In the genomic region with DNA sequence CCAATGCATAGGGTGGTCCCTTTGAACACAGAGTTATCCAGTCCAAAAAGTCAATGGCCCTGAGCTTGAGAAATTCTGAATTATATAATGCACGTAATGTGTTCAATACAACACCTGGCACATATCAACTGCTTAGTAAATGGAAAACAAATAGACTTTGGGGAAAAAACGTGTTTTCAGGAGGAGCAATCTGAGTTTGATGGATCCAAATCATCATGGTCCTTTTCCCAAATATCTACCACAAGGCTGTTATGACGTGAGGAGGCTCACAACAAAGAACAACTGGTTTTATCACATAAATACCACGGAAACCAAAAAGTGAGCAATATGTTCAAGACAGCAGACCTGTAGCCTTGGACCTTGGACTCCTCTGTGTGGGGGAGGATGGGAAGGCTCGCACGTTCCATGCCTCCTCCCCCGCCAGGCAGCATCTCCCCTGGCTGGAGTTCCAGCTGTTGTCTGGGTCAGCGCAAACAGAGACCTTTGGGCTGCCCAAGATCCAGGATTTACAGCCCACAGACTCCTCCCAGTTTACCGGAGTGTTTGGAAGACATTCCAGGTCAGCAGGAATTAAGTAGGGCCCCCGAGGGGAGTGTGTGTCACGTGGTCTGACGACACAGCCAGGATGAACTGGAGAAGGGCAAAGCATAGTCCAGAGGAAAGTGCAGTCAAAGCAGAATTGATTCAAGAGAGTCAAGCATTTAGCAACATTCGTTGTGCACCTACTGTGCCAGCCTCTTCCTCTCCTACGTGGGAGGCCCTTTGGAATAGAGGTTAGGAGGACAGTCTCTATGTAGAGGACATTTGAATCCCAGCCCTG, we compare ENCODE assay signal across 12 cellular contexts. TPM values are rescaled to one million over a fixed set of nuclear protein-coding genes. Genes with fewer than 3 reads are reported as not detected.
A peak's percentile ranks its signal among the peaks of the same experiment; 100 is the strongest.
DNase-seq lines count a peak whose midpoint lies in the region; ATAC-seq, FAIRE-seq and TF ChIP-seq lines count a peak whose summit lies in the region.
"Had no signal": no experiment of that assay in that cellular context is flagged by ENCODE, and none has a peak within 500 bp of the region (broad histone marks: within the 10 kb centered on the region; RNA-seq: fewer than 3 reads in every experiment).

No MANE protein-coding gene starts in this region.

- DNase-seq in GM23338 (ENCODE audit: low spot score) (peak; percentile 91), RCC 7860 (ENCODE audit: low spot score) (peak; percentile 58), foreskin keratinocyte (no peak), pancreas (peak in 5 of 6 donors; percentile 60 to 74 (median 63)), HUDEP-2 (lab: John Stamatoyannopoulos, UW; ENCODE audit: unreplicated experiment in 76 of 76) (no peak)
- DNase-seq: activated B cell treated with CpG ODN at 0.5 μM for 24 hours; central memory CD4-positive, alpha-beta T cell; HFFc6; NCI-H1436 treated with DMSO at 0.1 percent for 48 hours had no signal

- H3K4me2 ChIP-seq in GM23338 = peak overlapping the region; percentile 56

- H3K36me3 ChIP-seq in GM23338 (ENCODE audit: insufficient read depth) (no peaks in the 10 kb centered on the region), pancreas (no peaks in the 10 kb centered on the region)

- H3F3A ChIP-seq in GM23338 (replicated peaks; ENCODE audit: low read depth) = no peaks in the 10 kb centered on the region

- H3K9me3 ChIP-seq in pancreas = no peaks in the 10 kb centered on the region

- peaks cover 17% of the 10 kb centered on the region for H3K4me1 Mint-ChIP-seq in GM23338
- H3K4me1 Mint-ChIP-seq: activated B cell treated with CpG ODN at 0.5 μM for 24 hours had no signal

- ATAC-seq in GM23338 = peak; percentile 99
- peak; percentile 26 for ATAC-seq in foreskin keratinocyte
- peak; percentile 92 to 96 (median 94) for ATAC-seq in pancreas
- no peak for ATAC-seq in HG02981 (IDR thresholded peaks at IDR 0.05; ENCODE audit: unreplicated experiment)
- ATAC-seq in HG03175 (IDR thresholded peaks at IDR 0.05; ENCODE audit: unreplicated experiment) = no peak
- no peak for ATAC-seq in HG02885 (IDR thresholded peaks at IDR 0.05; ENCODE audit: poor library complexity, unreplicated experiment)

- peak overlapping the region; percentile 27; the same call in 1 of the 2 replicates for H3K4me3 ChIP-seq in GM23338
- peak overlapping the region in 1 of 4 donors; percentile 18 for H3K4me3 ChIP-seq in pancreas

- H3K27me3 Mint-ChIP-seq in GM23338 (ENCODE audit: insufficient read depth, low read depth, poor library complexity) = peaks cover 4% of the 10 kb centered on the region

- H2AFZ ChIP-seq in GM23338 = peak overlapping the region; percentile 67; the same call in 1 of the 2 replicates

- peak overlapping the region; percentile 40 for H3K27ac Mint-ChIP-seq in GM23338
- H3K27ac Mint-ChIP-seq: activated B cell treated with CpG ODN at 0.5 μM for 24 hours, HFFc6 had no signal

- H3K4me1 ChIP-seq in GM23338 (ENCODE audit: insufficient read depth) (peaks cover 8% of the 10 kb centered on the region; the same call in 1 of the 2 replicates), foreskin keratinocyte (no peaks in the 10 kb centered on the region), pancreas (peaks cover 0 to 7% (median 0%) of the 10 kb centered on the region in 3 donors)

- no peaks in the 10 kb centered on the region for H3K79me2 ChIP-seq in GM23338 (replicated peaks; ENCODE audit: insufficient read depth)

- H3K36me3 Mint-ChIP-seq in GM23338 (ENCODE audit: low read depth) = no peaks in the 10 kb centered on the region

- H3K9me2 ChIP-seq in GM23338 (ENCODE audit: insufficient read depth) = no peaks in the 10 kb centered on the region

- no peak for TF ChIP-seq CTCF in GM23338 (conservative IDR thresholded peaks at IDR 0.05; ENCODE audit: low read depth in 2 of 2)
- no peak for TF ChIP-seq CTCF in foreskin keratinocyte (conservative IDR thresholded peaks at IDR 0.05)
- TF ChIP-seq CTCF in pancreas (IDR thresholded peaks at IDR 0.05) = no peak

- H3K27ac ChIP-seq in GM23338 (ENCODE audit: low read depth) = peak overlapping the region; percentile 40; the same call in 1 of the 2 replicates
- H3K27ac ChIP-seq in foreskin keratinocyte = no peak overlapping the region
- peak overlapping the region; percentile 12 to 60 (median 40) for H3K27ac ChIP-seq in pancreas

- H4K20me1 ChIP-seq in GM23338 (replicated peaks; ENCODE audit: insufficient read depth) = no peaks in the 10 kb centered on the region

- intact Hi-C loops in pancreas (cut with DNase I) = no loop called here

- H3K4me3 Mint-ChIP-seq in GM23338 = peak overlapping the region; percentile 28
- H3K4me3 Mint-ChIP-seq: activated B cell treated with CpG ODN at 0.5 μM for 24 hours, HFFc6 had no signal

- 4 to 10% methylated on average over 14 of the region's 14 CpGs for WGBS in pancreas, 2 donors

- H3K27me3 ChIP-seq in GM23338 (ENCODE audit: insufficient read depth) (no peaks in the 10 kb centered on the region), foreskin keratinocyte (no peaks in the 10 kb centered on the region), pancreas (no peaks in the 10 kb centered on the region)

- peak; percentile 48 for FAIRE-seq in RCC 7860 (lab: Jason Lieb, UNC)
- no peak for FAIRE-seq in pancreas (lab: Jason Lieb, UNC)

- H3K9me3 Mint-ChIP-seq in GM23338 = no peaks in the 10 kb centered on the region
- H3K9me3 Mint-ChIP-seq: activated B cell treated with CpG ODN at 0.5 μM for 24 hours had no signal

TF ChIP-seq in GM23338, 12 proteins besides CTCF, POLR2A, EP300 and RAD21:
- TF ChIP-seq STAT1 (IDR thresholded peaks at IDR 0.05; ENCODE audit: unreplicated experiment) (no peak), CREB1 (CRISPR knock-in tag; IDR thresholded peaks at IDR 0.05; ENCODE audit: low read depth) (peak; percentile 79), NANOG (IDR thresholded peaks at IDR 0.05; ENCODE audit: borderline replicate concordance) (no peak)

RNA-seq across cellular contexts. Expression of a gene that starts 32.2 kb away (rescaled TPM):
- 11.9 and 12.6 TPM in 2 replicates for total RNA-seq in GM23338 (2014; rRNA removed; shearing (Covaris generic))
- polyA plus RNA-seq in GM23338 (2016; fragmentation: Nextera tagmentation; extraction: Ambion mirVana) (7.6 and 8.5 TPM in 2 replicates), foreskin keratinocyte (19.8 and 22.4 TPM in 2 replicates), pancreas (10 to 100 TPM in 1 of 2 donors, 1 to 10 TPM in 1; 7.9 to 12.5 TPM)
- total RNA-seq in foreskin keratinocyte (17.0 and 20.6 TPM in 2 replicates), pancreas (1 to 10 TPM; 4.3 to 7.9 (median 6.5) TPM)

RNA-seq across cellular contexts. Expression of a gene that starts 37.3 kb away (rescaled TPM):
- 43.6 and 52.1 TPM in 2 replicates for total RNA-seq in GM23338 (2014; rRNA removed; shearing (Covaris generic))
- polyA plus RNA-seq in GM23338 (2016; fragmentation: Nextera tagmentation; extraction: Ambion mirVana) (20.8 and 22.8 TPM in 2 replicates), foreskin keratinocyte (10.3 and 10.8 TPM in 2 replicates), pancreas (1 to 10 TPM; 5.7 to 9.7 TPM)
- total RNA-seq in foreskin keratinocyte (13.0 and 15.6 TPM in 2 replicates), pancreas (10 to 100 TPM in 1 of 6 donors, 1 to 10 TPM in 5; 4.0 to 38.3 (median 7.3) TPM)

Comparison
In these comparisons a context has a peak if more than half of its experiments do, and no peak if none do; other contexts are left out.
1. ATAC-seq: peak in GM23338 (single experiment), foreskin keratinocyte (single experiment) and pancreas (4 of 4); none in HG02981 (single experiment), HG03175 (single experiment) and HG02885 (single experiment).
2. DNase-seq: peak in GM23338 (single experiment), RCC 7860 (single experiment) and pancreas (5 of 6); none in foreskin keratinocyte (0 of 2) and HUDEP-2 (0 of 76).